11 cellular contexts compared by ENCODE assay signal in the genomic region with DNA sequence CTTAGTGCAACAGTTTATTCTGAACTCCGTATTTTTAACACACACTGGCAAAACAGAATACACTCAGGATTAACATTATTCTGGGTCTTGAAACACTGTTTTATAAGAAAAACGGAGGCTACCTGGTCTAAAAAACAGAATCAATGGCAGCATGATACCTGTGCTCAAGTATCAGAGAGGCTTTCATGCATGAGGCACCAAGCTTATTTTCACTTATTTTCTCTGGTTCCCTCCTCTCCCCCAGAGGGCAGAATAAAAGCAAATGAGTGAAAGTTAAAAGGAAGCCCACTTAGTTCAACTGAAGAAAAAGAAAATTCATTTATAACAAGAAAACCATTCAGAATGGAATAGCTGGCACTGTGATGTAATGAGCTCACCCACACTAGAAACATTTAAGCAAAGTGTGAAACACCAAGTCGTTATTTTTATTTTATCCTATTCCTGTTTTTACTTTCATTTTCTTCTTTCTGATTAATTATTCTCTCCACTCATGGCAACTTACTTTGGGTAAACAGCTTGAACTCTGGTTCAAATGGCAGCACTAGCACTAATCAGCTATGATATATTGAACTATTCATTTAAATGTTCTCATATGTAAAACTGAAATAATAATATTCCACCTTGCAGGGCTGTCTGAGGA.
DNase-seq lines count a peak whose midpoint lies in the region; ATAC-seq and TF ChIP-seq lines count a peak whose summit lies in the region.
"Had no signal": no experiment of that assay in that cellular context is flagged by ENCODE, and none has a peak within 500 bp of the region (broad histone marks: within the 10 kb centered on the region; RNA-seq: fewer than 3 reads in every experiment).

No MANE protein-coding gene starts in this region.

- H3K4me3 Mint-ChIP-seq in effector memory CD8-positive, alpha-beta T cell, result peak overlapping the region; percentile 15 to 70
- H3K4me3 Mint-ChIP-seq: neural crest cell had no signal

- peak overlapping the region in 1 of 2 donors; percentile 41 for H3K27ac Mint-ChIP-seq in effector memory CD8-positive, alpha-beta T cell

- ATAC-seq in GM19452 (IDR thresholded peaks at IDR 0.05; ENCODE audit: unreplicated experiment) (peak; percentile 69), HG03432 (IDR thresholded peaks at IDR 0.05; ENCODE audit: unreplicated experiment) (peak; percentile 76), HG02870 (IDR thresholded peaks at IDR 0.05; ENCODE audit: unreplicated experiment) (no peak)
- ATAC-seq in effector memory CD8-positive, alpha-beta T cell (replicated peaks), result peak; percentile 58
- ATAC-seq: body of pancreas, heart left ventricle had no signal

- no peaks in the 10 kb centered on the region for H3K27me3 ChIP-seq in GM06990 (replicated peaks; ENCODE audit: control insufficient read depth, insufficient read depth, low read length)
- H3K27me3 ChIP-seq: body of pancreas, heart left ventricle had no signal

- H3K4me3 ChIP-seq in GM06990 (replicated peaks; ENCODE audit: low read depth, low read length), result peak overlapping the region; percentile 35
- H3K4me3 ChIP-seq: body of pancreas, heart left ventricle had no signal

- no peak for DNase-seq in GM06990 (ENCODE audit: extremely low read depth, insufficient read length)
- DNase-seq in effector memory CD8-positive, alpha-beta T cell, result no peak
- DNase-seq in cerebellar nuclear complex (lab: John Stamatoyannopoulos, UW), result no peak
- no peak for DNase-seq in globus pallidus (ENCODE audit: low spot score)
- DNase-seq in cerebellar cortex (ENCODE audit: low spot score), result no peak
- DNase-seq: body of pancreas had no signal

- no peak for TF ChIP-seq CTCF in GM06990 (IDR thresholded peaks at IDR 0.05; ENCODE audit: insufficient read depth, low read length, poor library complexity, severe bottlenecking)

- no peaks in the 10 kb centered on the region for H3K27me3 Mint-ChIP-seq in effector memory CD8-positive, alpha-beta T cell

- no peaks in the 10 kb centered on the region for H3K36me3 Mint-ChIP-seq in effector memory CD8-positive, alpha-beta T cell (ENCODE audit: insufficient read depth)

- no peaks in the 10 kb centered on the region for H3K9me3 Mint-ChIP-seq in effector memory CD8-positive, alpha-beta T cell
- H3K9me3 Mint-ChIP-seq: neural crest cell had no signal

- H3K36me3 ChIP-seq in GM06990 (ENCODE audit: control insufficient read depth, insufficient read depth, low read length), result no peaks in the 10 kb centered on the region
- H3K36me3 ChIP-seq: heart left ventricle had no signal

- peaks cover 36 to 57% of the 10 kb centered on the region in 2 donors for H3K4me1 Mint-ChIP-seq in effector memory CD8-positive, alpha-beta T cell (ENCODE audit: low read depth in 2 of 2)
